ENCODE assay signal across 27 cellular contexts in genomic region chr1:47970882-47971281, GRCh38. TPM values are rescaled to one million over a fixed set of nuclear protein-coding genes. Genes with fewer than 3 reads are reported as not detected.
"Had no signal": no experiment of that assay in that cellular context is flagged by ENCODE, and none has a peak within 500 bp of the region (broad histone marks: within the 10 kb centered on the region; RNA-seq: fewer than 3 reads in every experiment).

No MANE protein-coding gene starts in this region.

- H3K36me3 ChIP-seq: gastrocnemius medialis, neural progenitor cell, prostate gland, right atrium auricular region, sigmoid colon, stomach, thyroid gland, vagina had no signal

- H2AFZ ChIP-seq: neural progenitor cell had no signal

- H3K4me3 ChIP-seq: gastrocnemius medialis, mucosa of descending colon, neural progenitor cell, prostate gland, right atrium auricular region, sigmoid colon, stomach, thyroid gland, vagina had no signal

- H3K9ac ChIP-seq: neural progenitor cell had no signal

- H3K9me3 ChIP-seq: gastrocnemius medialis, mucosa of descending colon, prostate gland, right atrium auricular region, sigmoid colon, stomach, thyroid gland, vagina had no signal

- H3K27me3 ChIP-seq: gastrocnemius medialis, neural progenitor cell, right atrium auricular region, sigmoid colon, stomach, thyroid gland, vagina had no signal

- H3K4me2 ChIP-seq: neural progenitor cell had no signal

- DNase-seq: cortex of kidney; effector memory CD8-positive, alpha-beta T cell; foreskin fibroblast; gastrocnemius medialis; head of caudate nucleus; kidney; mesenchymal stem cell; mucosa of descending colon; naive B cell; nucleus accumbens; sigmoid colon; stimulated activated CD4-positive, alpha-beta T cell treated with anti-CD3 and anti-CD28 coated beads, Interleukin-2, amount 100 ng/mL, for 24 hours; stimulated activated CD4-positive, alpha-beta T cell treated with anti-CD3 and anti-CD28 coated beads, Interleukin-4, amount 100 ng/mL, for 24 hours; stimulated activated naive CD4-positive, alpha-beta T cell treated with Interleukin-2 at 50 U/mL for 16 hours; stomach; thyroid gland; trophoblast cell had no signal

- ATAC-seq: effector memory CD8-positive, alpha-beta T cell; esophagus mucosa; gastrocnemius medialis; left lobe of liver; natural killer cell treated with Interleukin-12 subunit alpha and Interleukin-12 subunit beta and Interleukin-15 and Interleukin-18, amount 100 ng/mL, for 72 hours; stimulated activated effector memory CD8-positive, alpha-beta T cell treated with anti-CD3 and anti-CD28 coated beads, Interleukin-12 subunit alpha, Interleukin-12 subunit beta, amount 100 ng/mL, for 72 hours had no signal

- H3K27ac ChIP-seq: gastrocnemius medialis, neural progenitor cell, prostate gland, right atrium auricular region, sigmoid colon, stomach, thyroid gland, vagina had no signal

- H3K4me1 ChIP-seq: gastrocnemius medialis, neural progenitor cell, prostate gland, sigmoid colon, thyroid gland, vagina had no signal

RNA-seq across cellular contexts. Expression of gene TRABD2B, which starts 26.3 kb away (rescaled TPM):
- total RNA-seq: lung microvascular endothelial cell; natural killer cell treated with Interleukin-12 subunit alpha and Interleukin-12 subunit beta and Interleukin-15 and Interleukin-18, amount 100 ng/mL, for 72 hours; osteocyte had no signal
